In the genomic region with DNA sequence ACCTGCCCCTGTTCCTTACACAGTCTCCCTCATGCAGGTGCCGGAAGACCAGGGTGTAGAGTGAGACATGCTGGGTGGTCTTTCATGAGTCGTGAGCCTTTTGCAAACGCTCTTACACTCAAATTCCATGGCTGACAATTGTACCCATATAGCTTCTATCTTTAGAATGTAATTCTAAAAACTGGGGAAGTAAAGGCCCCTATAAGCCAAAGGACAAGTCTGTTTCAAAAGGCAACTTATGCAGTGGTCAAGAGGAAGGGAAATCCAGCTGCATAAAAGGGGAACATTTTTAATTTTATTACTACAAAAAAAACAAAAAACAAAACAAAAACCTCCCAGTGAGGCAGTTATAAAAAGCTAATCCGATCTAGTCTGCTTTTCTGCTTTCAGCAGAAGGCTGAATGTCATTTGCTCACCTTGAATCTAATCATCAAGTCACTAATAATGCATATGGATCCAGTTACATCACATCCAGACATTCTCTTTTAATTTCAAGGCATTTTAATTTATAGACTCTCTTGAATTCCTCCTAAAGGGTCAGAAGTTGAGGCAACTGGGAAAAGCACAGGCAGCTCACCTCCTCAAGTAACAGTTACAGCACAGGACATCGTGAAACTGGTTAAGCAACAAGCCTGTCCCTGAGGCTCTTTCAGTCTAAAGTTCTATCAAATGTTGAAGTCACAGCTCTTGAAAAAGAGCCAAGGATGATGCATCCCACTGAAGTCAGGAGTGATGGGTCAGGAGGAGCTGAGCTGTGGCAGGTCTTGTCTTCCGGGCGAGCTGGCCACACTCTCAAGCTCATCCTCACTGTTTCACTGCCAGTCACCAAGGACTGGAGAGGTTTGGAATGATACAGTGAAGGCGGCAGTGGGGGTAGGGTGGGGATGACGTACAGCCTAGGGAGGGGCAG, we compare ENCODE assay signal across 2 cellular contexts.
TF ChIP-seq lines count a peak whose summit lies in the region.

No MANE protein-coding gene starts in this region.

TF ChIP-seq in A549, 52 proteins besides CTCF, POLR2A, EP300 and RAD21 (continued from another document):
- TF ChIP-seq HEYL (CRISPR knock-in tag; IDR thresholded peaks at IDR 0.05) = no peak
- no peak for TF ChIP-seq EHMT2 (IDR thresholded peaks at IDR 0.05; ENCODE audit: low read depth)
- no peak for TF ChIP-seq HOXB13 (CRISPR knock-in tag; IDR thresholded peaks at IDR 0.05; ENCODE audit: low read depth)
- no peak for TF ChIP-seq TFCP2L1 (CRISPR knock-in tag; IDR thresholded peaks at IDR 0.05)
- TF ChIP-seq KDM5A (IDR thresholded peaks at IDR 0.05) = no peak
- TF ChIP-seq, protein P1, sequence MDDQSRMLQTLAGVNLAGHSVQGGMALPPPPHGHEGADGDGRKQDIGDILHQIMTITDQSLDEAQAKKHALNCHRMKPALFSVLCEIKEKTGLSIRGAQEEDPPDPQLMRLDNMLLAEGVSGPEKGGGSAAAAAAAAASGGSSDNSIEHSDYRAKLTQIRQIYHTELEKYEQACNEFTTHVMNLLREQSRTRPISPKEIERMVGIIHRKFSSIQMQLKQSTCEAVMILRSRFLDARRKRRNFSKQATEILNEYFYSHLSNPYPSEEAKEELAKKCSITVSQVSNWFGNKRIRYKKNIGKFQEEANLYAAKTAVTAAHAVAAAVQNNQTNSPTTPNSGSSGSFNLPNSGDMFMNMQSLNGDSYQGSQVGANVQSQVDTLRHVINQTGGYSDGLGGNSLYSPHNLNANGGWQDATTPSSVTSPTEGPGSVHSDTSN (IDR thresholded peaks at IDR 0.05) = no peak
- no peak for TF ChIP-seq HOXA7 (CRISPR knock-in tag; IDR thresholded peaks at IDR 0.05)
- TF ChIP-seq MAFK (IDR thresholded peaks at IDR 0.05; ENCODE audit: partially characterized antibody) = no peak
- no peak for TF ChIP-seq HDAC2 (IDR thresholded peaks at IDR 0.05)
- TF ChIP-seq ZSCAN20 (CRISPR knock-in tag; IDR thresholded peaks at IDR 0.05) = no peak
- TF ChIP-seq SMC3 (IDR thresholded peaks at IDR 0.05) = no peak
- TF ChIP-seq, protein P2, sequence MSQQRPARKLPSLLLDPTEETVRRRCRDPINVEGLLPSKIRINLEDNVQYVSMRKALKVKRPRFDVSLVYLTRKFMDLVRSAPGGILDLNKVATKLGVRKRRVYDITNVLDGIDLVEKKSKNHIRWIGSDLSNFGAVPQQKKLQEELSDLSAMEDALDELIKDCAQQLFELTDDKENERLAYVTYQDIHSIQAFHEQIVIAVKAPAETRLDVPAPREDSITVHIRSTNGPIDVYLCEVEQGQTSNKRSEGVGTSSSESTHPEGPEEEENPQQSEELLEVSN (IDR thresholded peaks at IDR 0.05; ENCODE audit: borderline replicate concordance, low read depth) = no peak
- no peak for TF ChIP-seq RCOR1 (IDR thresholded peaks at IDR 0.05; ENCODE audit: low read depth, low read length)
- no peak for TF ChIP-seq MAZ (IDR thresholded peaks at IDR 0.05; ENCODE audit: borderline replicate concordance, low read depth, low read length)
- TF ChIP-seq, protein P3, sequence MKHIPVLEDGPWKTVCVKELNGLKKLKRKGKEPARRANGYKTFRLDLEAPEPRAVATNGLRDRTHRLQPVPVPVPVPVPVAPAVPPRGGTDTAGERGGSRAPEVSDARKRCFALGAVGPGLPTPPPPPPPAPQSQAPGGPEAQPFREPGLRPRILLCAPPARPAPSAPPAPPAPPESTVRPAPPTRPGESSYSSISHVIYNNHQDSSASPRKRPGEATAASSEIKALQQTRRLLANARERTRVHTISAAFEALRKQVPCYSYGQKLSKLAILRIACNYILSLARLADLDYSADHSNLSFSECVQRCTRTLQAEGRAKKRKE (CRISPR knock-in tag; IDR thresholded peaks at IDR 0.05; ENCODE audit: low read depth) = no peak
- TF ChIP-seq PHF8 (IDR thresholded peaks at IDR 0.05; ENCODE audit: borderline replicate concordance, low read depth) = no peak
- no peak for TF ChIP-seq RFX5 (IDR thresholded peaks at IDR 0.05)
- no peak for TF ChIP-seq CBX8 (IDR thresholded peaks at IDR 0.05)

TF ChIP-seq in IMR-90, 13 proteins besides CTCF, POLR2A, EP300 and RAD21 (continued from another document):
- no peak for TF ChIP-seq CHD1 (IDR thresholded peaks at IDR 0.05; ENCODE audit: low read depth, low read length)
- TF ChIP-seq, protein P4, sequence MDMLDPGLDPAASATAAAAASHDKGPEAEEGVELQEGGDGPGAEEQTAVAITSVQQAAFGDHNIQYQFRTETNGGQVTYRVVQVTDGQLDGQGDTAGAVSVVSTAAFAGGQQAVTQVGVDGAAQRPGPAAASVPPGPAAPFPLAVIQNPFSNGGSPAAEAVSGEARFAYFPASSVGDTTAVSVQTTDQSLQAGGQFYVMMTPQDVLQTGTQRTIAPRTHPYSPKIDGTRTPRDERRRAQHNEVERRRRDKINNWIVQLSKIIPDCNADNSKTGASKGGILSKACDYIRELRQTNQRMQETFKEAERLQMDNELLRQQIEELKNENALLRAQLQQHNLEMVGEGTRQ (IDR thresholded peaks at IDR 0.05; ENCODE audit: low read depth, low read length) = no peak
- no peak for TF ChIP-seq BHLHE40 (IDR thresholded peaks at IDR 0.05; ENCODE audit: low read depth, low read length)
- no peak for TF ChIP-seq RCOR1 (IDR thresholded peaks at IDR 0.05; ENCODE audit: insufficient replicate concordance, low read length)
- TF ChIP-seq MXI1 (IDR thresholded peaks at IDR 0.05; ENCODE audit: borderline replicate concordance, low read depth, low read length) = no peak
TF ChIP-seq in IMR-90: peak in this region for 1.
